ENCODE assay signal across 16 cellular contexts in genomic region chr11:117998664-117999353, GRCh38. TPM values are rescaled to one million over a fixed set of nuclear protein-coding genes. Genes with fewer than 3 reads are reported as not detected.
DNase-seq lines count a peak whose midpoint lies in the region; ATAC-seq and TF ChIP-seq lines count a peak whose summit lies in the region.
"Had no signal": no experiment of that assay in that cellular context is flagged by ENCODE, and none has a peak within 500 bp of the region (broad histone marks: within the 10 kb centered on the region; RNA-seq: fewer than 3 reads in every experiment).

No MANE protein-coding gene starts in this region.

- peaks cover 26 to 42% of the 10 kb centered on the region in 2 donors for H3K36me3 Mint-ChIP-seq in activated T-cell treated with anti-CD3 and anti-CD28 coated beads, Interleukin-2, amount 50 U/mL, for 72 hours (ENCODE audit: insufficient read depth in 2 of 2)
- H3K36me3 Mint-ChIP-seq in activated T-cell treated with anti-CD3 and anti-CD28 coated beads, Interleukin-2, amount 50 U/mL, for 4 hours (ENCODE audit: insufficient read depth) = peaks cover 58% of the 10 kb centered on the region
- H3K36me3 Mint-ChIP-seq in activated B cell treated with CpG ODN at 0.5 μM for 24 hours (ENCODE audit: low read depth) = peaks cover 88% of the 10 kb centered on the region

- no peaks in the 10 kb centered on the region for H3K27me3 Mint-ChIP-seq in activated T-cell treated with anti-CD3 and anti-CD28 coated beads, Interleukin-2, amount 50 U/mL, for 72 hours (ENCODE audit: low read depth)
- no peaks in the 10 kb centered on the region for H3K27me3 Mint-ChIP-seq in activated T-cell treated with anti-CD3 and anti-CD28 coated beads, Interleukin-2, amount 50 U/mL, for 4 hours (ENCODE audit: low read depth)
- H3K27me3 Mint-ChIP-seq in activated B cell treated with CpG ODN at 0.5 μM for 24 hours = no peaks in the 10 kb centered on the region
- no peaks in the 10 kb centered on the region for H3K27me3 Mint-ChIP-seq in stimulated activated naive CD8-positive, alpha-beta T cell treated with anti-CD3 and anti-CD28 coated beads, Interleukin-15, amount 100 ng/mL, for 72 hours

- POLR2A ChIA-PET in activated B cell treated with CpG ODN at 0.5 μM for 24 hours (lab: Charles Lee) = interaction anchor here (1.3 to 41.6 kb wide), 8 partner anchors 6 to 438 kb away, joined by 3 to 1422 read pairs (median 118); partner anchors contain the start of genes IL10RA and KMT2A

- H3K4me1 Mint-ChIP-seq in activated T-cell treated with anti-CD3 and anti-CD28 coated beads, Interleukin-2, amount 50 U/mL, for 72 hours (ENCODE audit: low read depth) = peaks cover 93% of the 10 kb centered on the region
- peaks cover 91% of the 10 kb centered on the region for H3K4me1 Mint-ChIP-seq in activated T-cell treated with anti-CD3 and anti-CD28 coated beads, Interleukin-2, amount 50 U/mL, for 4 hours (ENCODE audit: low read depth)
- peaks cover 78% of the 10 kb centered on the region for H3K4me1 Mint-ChIP-seq in activated B cell treated with CpG ODN at 0.5 μM for 24 hours
- H3K4me1 Mint-ChIP-seq in stimulated activated naive CD8-positive, alpha-beta T cell treated with anti-CD3 and anti-CD28 coated beads, Interleukin-15, amount 100 ng/mL, for 72 hours = peaks cover 95% of the 10 kb centered on the region

- TF ChIP-seq CTCF in activated B cell treated with CpG ODN at 0.5 μM for 24 hours (IDR thresholded peaks at IDR 0.05) (no peak), coronary artery (IDR thresholded peaks at IDR 0.05) (no peak)

- intact Hi-C loops in activated B cell treated with CpG ODN at 0.5 μM for 24 hours (cut with micrococcal nuclease) = loop anchor here (1.0 kb wide), 3 partner anchors 8 to 13 kb away; partner anchors contain the start of gene IL10RA

- H3K4me3 ChIP-seq in coronary artery = no peak overlapping the region

- peak overlapping the region; percentile 78 for H3K27ac Mint-ChIP-seq in activated T-cell treated with anti-CD3 and anti-CD28 coated beads, Interleukin-2, amount 50 U/mL, for 72 hours
- peak overlapping the region; percentile 88 for H3K27ac Mint-ChIP-seq in activated B cell treated with CpG ODN at 0.5 μM for 24 hours
- H3K27ac Mint-ChIP-seq in stimulated activated naive CD8-positive, alpha-beta T cell treated with anti-CD3 and anti-CD28 coated beads, Interleukin-15, amount 100 ng/mL, for 72 hours = peak overlapping the region; percentile 19 to 84

- H3K4me3 Mint-ChIP-seq in activated T-cell treated with anti-CD3 and anti-CD28 coated beads, Interleukin-2, amount 50 U/mL, for 72 hours = peak overlapping the region; percentile 14 to 64
- no peak overlapping the region for H3K4me3 Mint-ChIP-seq in activated T-cell treated with anti-CD3 and anti-CD28 coated beads, Interleukin-2, amount 50 U/mL, for 4 hours
- H3K4me3 Mint-ChIP-seq in activated B cell treated with CpG ODN at 0.5 μM for 24 hours = peak overlapping the region; percentile 13
- no peak overlapping the region for H3K4me3 Mint-ChIP-seq in stimulated activated naive CD8-positive, alpha-beta T cell treated with anti-CD3 and anti-CD28 coated beads, Interleukin-15, amount 100 ng/mL, for 72 hours

- no peak overlapping the region for H3K27ac ChIP-seq in coronary artery

- no peak for ATAC-seq in activated T-cell treated with anti-CD3 and anti-CD28 coated beads, Interleukin-2, amount 50 U/mL, for 72 hours (replicated peaks in 1 of 2)
- no peak for ATAC-seq in activated T-cell treated with anti-CD3 and anti-CD28 coated beads, Interleukin-2, amount 50 U/mL, for 4 hours
- ATAC-seq in activated B cell treated with CpG ODN at 0.5 μM for 24 hours (ENCODE audit: low read depth) (no peak), HG03469 (IDR thresholded peaks at IDR 0.05; ENCODE audit: unreplicated experiment) (no peak)
- no peak for ATAC-seq in stimulated activated naive CD8-positive, alpha-beta T cell treated with anti-CD3 and anti-CD28 coated beads, Interleukin-15, amount 100 ng/mL, for 72 hours
- ATAC-seq: Right ventricle myocardium inferior had no signal

- no peak for DNase-seq in activated T-cell treated with anti-CD3 and anti-CD28 coated beads, Interleukin-2, amount 50 U/mL, for 72 hours
- no peak for DNase-seq in activated T-cell treated with anti-CD3 and anti-CD28 coated beads, Interleukin-2, amount 50 U/mL, for 4 hours
- DNase-seq in activated B cell treated with CpG ODN at 0.5 μM for 24 hours (no peak), coronary artery (ENCODE audit: low spot score) (peak; percentile 60), SHP77 (lab: John Stamatoyannopoulos, UW) (no peak), LoVo (ENCODE audit: low spot score) (no peak)
- DNase-seq in stimulated activated naive CD8-positive, alpha-beta T cell treated with anti-CD3 and anti-CD28 coated beads, Interleukin-15, amount 100 ng/mL, for 72 hours = peak in 1 of 2 donors; percentile 10
- DNase-seq: activated CD4-positive, alpha-beta T cell treated with anti-CD3 and anti-CD28 coated beads, Interleukin-2, amount 50 U/mL, for 1 hour; Calu3; glutamatergic neuron; NCI-H1930; NCI-H446 treated with DMSO at 0.1 percent for 48 hours had no signal

- H3K9me3 Mint-ChIP-seq in activated T-cell treated with anti-CD3 and anti-CD28 coated beads, Interleukin-2, amount 50 U/mL, for 72 hours = peaks cover 7 to 10% of the 10 kb centered on the region in 2 donors
- peaks cover 3% of the 10 kb centered on the region for H3K9me3 Mint-ChIP-seq in activated T-cell treated with anti-CD3 and anti-CD28 coated beads, Interleukin-2, amount 50 U/mL, for 4 hours
- H3K9me3 Mint-ChIP-seq in activated B cell treated with CpG ODN at 0.5 μM for 24 hours = peaks cover 4% of the 10 kb centered on the region
- peaks cover 10 to 13% of the 10 kb centered on the region in 2 donors for H3K9me3 Mint-ChIP-seq in stimulated activated naive CD8-positive, alpha-beta T cell treated with anti-CD3 and anti-CD28 coated beads, Interleukin-15, amount 100 ng/mL, for 72 hours

- CTCF ChIA-PET in activated B cell treated with CpG ODN at 0.5 μM for 24 hours (lab: Charles Lee) = interaction anchor here (0.8 to 6.2 kb wide), 4 partner anchors 17 to 54 kb away, joined by 3 to 40 read pairs (median 8); no protein-coding TSS in a partner anchor

RNA-seq across cellular contexts. Expression of gene IL10RA, which starts 12.6 kb away (rescaled TPM):
- 100 to 1,000 TPM in 1 of 2 donors, 10 to 100 TPM in 1; 79.6 to 123 TPM for total RNA-seq in activated T-cell treated with anti-CD3 and anti-CD28 coated beads, Interleukin-2, amount 50 U/mL, for 72 hours
- 10 to 100 TPM; 30.5 to 39.3 (median 36.6) TPM for total RNA-seq in activated T-cell treated with anti-CD3 and anti-CD28 coated beads, Interleukin-2, amount 50 U/mL, for 4 hours
- 303 and 350 TPM in 2 replicates for total RNA-seq in activated B cell treated with CpG ODN at 0.5 μM for 24 hours
- total RNA-seq: dermis microvascular lymphatic vessel endothelial cell, G401 had no signal

Comparison
In these comparisons a context has a peak if more than half of its experiments do, and no peak if none do; other contexts are left out.
1. H3K4me3 Mint-ChIP-seq: peak in activated T-cell treated with anti-CD3 and anti-CD28 coated beads, Interleukin-2, amount 50 U/mL, for 72 hours (2 of 2) and activated B cell treated with CpG ODN at 0.5 μM for 24 hours (single experiment); none in activated T-cell treated with anti-CD3 and anti-CD28 coated beads, Interleukin-2, amount 50 U/mL, for 4 hours (single experiment) and stimulated activated naive CD8-positive, alpha-beta T cell treated with anti-CD3 and anti-CD28 coated beads, Interleukin-15, amount 100 ng/mL, for 72 hours (0 of 2).
2. Peak in every context shown above with its lines, with median percentiles within 50 percentile points of each other: H3K27ac Mint-ChIP-seq.